ENCODE assay signal across 8 cellular contexts in the genomic region with DNA sequence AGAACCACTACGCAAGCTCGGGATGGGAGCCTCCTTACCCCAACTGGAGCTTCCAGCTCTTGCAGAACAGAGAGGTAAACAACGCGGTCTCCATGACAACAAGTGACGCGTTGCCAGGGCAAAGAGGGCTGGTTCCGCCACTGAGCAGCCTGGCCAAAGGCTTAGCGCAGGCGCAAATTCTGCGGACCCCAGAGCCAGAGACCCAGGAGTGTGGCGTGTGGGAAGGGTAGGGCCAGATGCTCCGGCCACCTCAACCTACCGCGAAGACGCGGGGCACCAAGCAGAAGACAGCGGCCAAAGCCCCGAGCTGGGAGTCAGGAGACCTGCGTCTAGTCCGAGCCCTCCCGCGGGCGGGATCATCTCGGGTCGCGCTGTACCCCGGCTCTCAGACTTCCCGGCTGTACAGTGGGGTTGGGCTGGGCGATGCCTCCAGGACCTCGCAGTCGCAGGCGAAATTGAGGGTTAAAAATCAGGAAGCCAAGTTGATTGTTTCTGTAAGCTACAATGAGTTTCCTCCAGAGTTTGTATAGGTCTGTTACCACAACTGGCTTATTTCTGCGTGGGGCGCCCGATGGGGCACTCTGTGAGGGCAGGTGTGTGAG. TPM values are rescaled to one million over a fixed set of nuclear protein-coding genes. Genes with fewer than 3 reads are reported as not detected.
DNase-seq lines count a peak whose midpoint lies in the region; ATAC-seq and TF ChIP-seq lines count a peak whose summit lies in the region.

A gene (minus strand): TSS at position 68 of the 602 bp plus-strand sequence. CDS start 1,353 bp downstream, outside the sequence.

- H3K4me1 Mint-ChIP-seq in activated naive CD8-positive, alpha-beta T cell treated with anti-CD3 and anti-CD28 coated beads, Interleukin-2, amount 10 ng/mL, durations not matched to agents 7 days and 5 days = peaks cover 3% of the 10 kb centered on the region

- H3K9me3 ChIP-seq in cardiac muscle cell (ENCODE audit: low read depth) (no peaks in the 10 kb centered on the region), ovary (no peaks in the 10 kb centered on the region), testis (no peaks in the 10 kb centered on the region)

- no peaks in the 10 kb centered on the region for H3K36me3 Mint-ChIP-seq in activated naive CD8-positive, alpha-beta T cell treated with anti-CD3 and anti-CD28 coated beads, Interleukin-2, amount 10 ng/mL, durations not matched to agents 7 days and 5 days

- TF ChIP-seq POLR2A in ovary (IDR thresholded peaks at IDR 0.05) = no peak
- TF ChIP-seq POLR2A in testis (IDR thresholded peaks at IDR 0.05) = no peak

- no peaks in the 10 kb centered on the region for H3K9me3 Mint-ChIP-seq in activated naive CD8-positive, alpha-beta T cell treated with anti-CD3 and anti-CD28 coated beads, Interleukin-2, amount 10 ng/mL, durations not matched to agents 7 days and 5 days

- H3K4me1 ChIP-seq in cardiac muscle cell (ENCODE audit: low read depth) (no peaks in the 10 kb centered on the region), ovary (ENCODE audit: insufficient read depth) (no peaks in the 10 kb centered on the region), testis (no peaks in the 10 kb centered on the region)

- TF ChIP-seq CTCF in cardiac muscle cell (IDR thresholded peaks at IDR 0.05; ENCODE audit: low read depth, low read length) = no peak
- no peak for TF ChIP-seq CTCF in ovary (IDR thresholded peaks at IDR 0.05)
- TF ChIP-seq CTCF in testis (IDR thresholded peaks at IDR 0.05) = no peak

- H3K4me3 Mint-ChIP-seq in activated naive CD8-positive, alpha-beta T cell treated with anti-CD3 and anti-CD28 coated beads, Interleukin-2, amount 10 ng/mL, durations not matched to agents 7 days and 5 days = peak within 1 kb of the TSS; percentile 64

- peak; percentile 62 for DNase-seq in NCI-H1436 (lab: John Stamatoyannopoulos, UW)
- DNase-seq in NCI-H1436 treated with DMSO at 0.1 percent for 48 hours (lab: John Stamatoyannopoulos, UW) = no peak
- peak; percentile 62 for DNase-seq in RPMI8226
- peak; percentile 61 for DNase-seq in activated naive CD8-positive, alpha-beta T cell treated with anti-CD3 and anti-CD28 coated beads, Interleukin-2, amount 10 ng/mL, durations not matched to agents 7 days and 5 days
- DNase-seq in cardiac muscle cell (ENCODE audit: low read depth in 1 of 2, low spot score in 1 of 2) = peak; percentile 86 to 89
- peak; percentile 11 to 53 (median 32) for DNase-seq in ovary
- DNase-seq in testis = peak; percentile 90
- no peak for DNase-seq in NCI-H446 (lab: John Stamatoyannopoulos, UW)

- no peak within 1 kb of the TSS for H3K27ac Mint-ChIP-seq in activated naive CD8-positive, alpha-beta T cell treated with anti-CD3 and anti-CD28 coated beads, Interleukin-2, amount 10 ng/mL, durations not matched to agents 7 days and 5 days

- H3K27me3 Mint-ChIP-seq in activated naive CD8-positive, alpha-beta T cell treated with anti-CD3 and anti-CD28 coated beads, Interleukin-2, amount 10 ng/mL, durations not matched to agents 7 days and 5 days = peaks cover 82% of the 10 kb centered on the region

- no peak for TF ChIP-seq EP300 in ovary (IDR thresholded peaks at IDR 0.05)

- H3K4me3 ChIP-seq in cardiac muscle cell = peak within 1 kb of the TSS; percentile 26
- H3K4me3 ChIP-seq in ovary = no peak within 1 kb of the TSS
- H3K4me3 ChIP-seq in testis = peak within 1 kb of the TSS; percentile 27 to 33

- no peaks in the 10 kb centered on the region for H3K36me3 ChIP-seq in cardiac muscle cell
- no peaks in the 10 kb centered on the region for H3K36me3 ChIP-seq in ovary
- no peaks in the 10 kb centered on the region for H3K36me3 ChIP-seq in testis (ENCODE audit: low read depth, missing control alignments)

- 3 to 6% (median 3%) methylated on average over 35 of the region's 35 CpGs for WGBS in ovary, 3 donors
- 2 to 3% methylated on average over 33 to 34 of the region's 35 CpGs for WGBS in testis, 2 donors

- POLR2A ChIA-PET in activated naive CD8-positive, alpha-beta T cell treated with anti-CD3 and anti-CD28 coated beads, Interleukin-2, amount 10 ng/mL, durations not matched to agents 7 days and 5 days (lab: Charles Lee) = interaction anchor here (1.0 kb wide), 1 partner anchor 55 kb away, joined by 3 read pairs; no protein-coding TSS in a partner anchor

- intact Hi-C loops in ovary (cut with DNase I) = loop anchor here in 1 of 4 donors (10.0 kb wide), 1 partner anchor 157 kb away; no protein-coding TSS in a partner anchor
- intact Hi-C loops in testis (cut with DNase I; ENCODE audit: low total_unique reads) = no loop called here

- H3K27me3 ChIP-seq in cardiac muscle cell (peaks cover 88% of the 10 kb centered on the region), ovary (no peaks in the 10 kb centered on the region), testis (no peaks in the 10 kb centered on the region)

- ATAC-seq in activated naive CD8-positive, alpha-beta T cell treated with anti-CD3 and anti-CD28 coated beads, Interleukin-2, amount 10 ng/mL, durations not matched to agents 7 days and 5 days (ENCODE audit: low read depth) = peak; percentile 79

- H3K27ac ChIP-seq in cardiac muscle cell (no peak within 1 kb of the TSS), ovary (no peak within 1 kb of the TSS), testis (no peak within 1 kb of the TSS)

RNA-seq across cellular contexts. Expression of the gene that starts here (rescaled TPM):
- total RNA-seq in activated naive CD8-positive, alpha-beta T cell treated with anti-CD3 and anti-CD28 coated beads, Interleukin-2, amount 10 ng/mL, durations not matched to agents 7 days and 5 days = not detected
- total RNA-seq in cardiac muscle cell = 0.28 TPM in 1 of 2 replicates, not detected in the other
- not detected in 2 replicates for polyA plus RNA-seq in cardiac muscle cell
- total RNA-seq in ovary = 10 to 100 TPM in 1 of 7 donors, 1 to 10 TPM in 2, under 1 TPM in 2, not detected in 2; 0.94 to 19.3 (median 2.1) TPM
- polyA plus RNA-seq in ovary = under 1 TPM in 1 of 2 donors, not detected in 1; 0.06 TPM
- total RNA-seq in testis = 10 to 100 TPM in 1 of 2 donors, 1 to 10 TPM in 1; 7.0 to 15.6 TPM
- 61.3 TPM for polyA plus RNA-seq in testis (ENCODE audit: insufficient read depth, low read depth, low replicate concordance)

Comparison
In these comparisons a context has a peak if more than half of its experiments do, and no peak if none do; other contexts are left out.
1. RNA of the gene that starts here (polyA plus RNA-seq): 61.3 TPM in testis (single experiment); 0.06 TPM in ovary and not detected in cardiac muscle cell; every median in the first group is over 10 times any median in the second.
2. DNase-seq: peak in NCI-H1436 (single experiment), RPMI8226 (single experiment), ovary (5 of 5) and testis (single experiment); none in NCI-H1436 treated with DMSO at 0.1 percent for 48 hours (single experiment) and NCI-H446 (0 of 2).
3. Peak in DNase-seq and ATAC-seq in activated naive CD8-positive, alpha-beta T cell treated with anti-CD3 and anti-CD28 coated beads, Interleukin-2, amount 10 ng/mL, durations not matched to agents 7 days and 5 days; RNA of the gene not detected or under 1 TPM.
4. Peak in DNase-seq and H3K4me3 ChIP-seq in cardiac muscle cell; RNA of the gene not detected or under 1 TPM.